Comparison of ENCODE assay signal across 12 cellular contexts in the genomic region with DNA sequence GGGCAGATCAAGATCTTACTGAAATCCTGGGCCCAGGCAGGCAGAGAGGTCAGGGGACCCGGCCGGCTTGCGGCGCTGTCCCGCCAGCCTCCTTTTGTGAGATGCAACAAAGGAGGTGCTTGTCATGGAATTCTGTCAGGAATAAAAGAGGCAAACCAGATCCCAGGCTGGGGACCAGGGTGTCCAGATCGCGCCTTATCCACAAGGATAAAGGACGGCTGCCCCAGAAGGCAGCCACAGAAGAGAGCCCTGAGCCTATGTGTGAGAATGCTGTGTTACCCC. TPM values are rescaled to one million over a fixed set of nuclear protein-coding genes. Genes with fewer than 3 reads are reported as not detected.
DNase-seq lines count a peak whose midpoint lies in the region; ATAC-seq and TF ChIP-seq lines count a peak whose summit lies in the region.
"Had no signal": no experiment of that assay in that cellular context is flagged by ENCODE, and none has a peak within 500 bp of the region (broad histone marks: within the 10 kb centered on the region; RNA-seq: fewer than 3 reads in every experiment).

No MANE protein-coding gene starts in this region.

- H3K4me3 ChIP-seq in mucosa of descending colon, result no peak overlapping the region
- H3K4me3 ChIP-seq: cardiac muscle cell had no signal

- TF ChIP-seq CTCF in type B pancreatic cell (conservative IDR thresholded peaks at IDR 0.05), result no peak
- no peak for TF ChIP-seq CTCF in mucosa of descending colon (IDR thresholded peaks at IDR 0.05)

- H3K9me3 ChIP-seq in mucosa of descending colon, result no peaks in the 10 kb centered on the region

- peaks cover 37% of the 10 kb centered on the region for H3K36me3 Mint-ChIP-seq in stimulated activated naive CD8-positive, alpha-beta T cell treated with anti-CD3 and anti-CD28 coated beads, Interleukin-15, Interleukin-2, amounts not matched to agents 100 ng/mL and 50 ng/mL, for 24 hours (ENCODE audit: low read depth)
- peaks cover 14% of the 10 kb centered on the region for H3K36me3 Mint-ChIP-seq in activated T-helper 1 cell treated with anti-CD3 and anti-CD28 coated beads, Interleukin-12 subunit alpha, Interleukin-12 subunit beta, Interleukin-2, Interleukin-4 antibody, amounts not matched to agents 30 ng/mL and 10 ng/mL and 1 ng/mL, durations not matched to agents 14 hours and 24 hours and 36 hours (ENCODE audit: low read depth)
- H3K36me3 Mint-ChIP-seq in type B pancreatic cell, result peaks cover 17% of the 10 kb centered on the region

- no peak for DNase-seq in stimulated activated naive CD8-positive, alpha-beta T cell treated with anti-CD3 and anti-CD28 coated beads, Interleukin-15, amount 100 ng/mL, for 72 hours
- DNase-seq in activated T-helper 1 cell treated with anti-CD3 and anti-CD28 coated beads, Interleukin-12 subunit alpha, Interleukin-12 subunit beta, Interleukin-2, Interleukin-4 antibody, amounts not matched to agents 30 ng/mL and 10 ng/mL and 1 ng/mL, durations not matched to agents 14 hours and 24 hours and 36 hours (ENCODE audit: low spot score), result no peak
- DNase-seq in iPS-NIHi11 (ENCODE audit: low spot score), result peak; percentile 53
- no peak for DNase-seq in type B pancreatic cell (ENCODE audit: extremely low spot score, unreplicated experiment)
- DNase-seq in HEK293T (ENCODE audit: extremely low spot score), result no peak
- no peak for DNase-seq in GM19240 (ENCODE audit: insufficient read length, low spot score)
- DNase-seq in mucosa of descending colon, result no peak
- DNase-seq: activated CD8-positive, alpha-beta memory T cell treated with anti-CD3 and anti-CD28 coated beads, Interleukin-2, amount 50 U/mL, for 4 hours; NCI-H1092 had no signal

- H3K4me1 ChIP-seq in mucosa of descending colon (ENCODE audit: low read depth), result no peaks in the 10 kb centered on the region

- intact Hi-C loops in activated T-helper 1 cell treated with anti-CD3 and anti-CD28 coated beads, Interleukin-12 subunit alpha, Interleukin-12 subunit beta, Interleukin-2, Interleukin-4 antibody, amounts not matched to agents 30 ng/mL and 10 ng/mL and 1 ng/mL, durations not matched to agents 14 hours and 24 hours and 36 hours (cut with micrococcal nuclease), result loop anchor here (1.0 kb wide), 1 partner anchor 12 kb away; no protein-coding TSS in a partner anchor
- intact Hi-C loops in mucosa of descending colon (cut with DNase I, micrococcal nuclease), result no loop called here

- ATAC-seq in stimulated activated naive CD8-positive, alpha-beta T cell treated with anti-CD3 and anti-CD28 coated beads, Interleukin-15, amount 100 ng/mL, for 72 hours, result no peak
- ATAC-seq in mucosa of descending colon, result no peak

- H3K4me1 Mint-ChIP-seq in stimulated activated naive CD8-positive, alpha-beta T cell treated with anti-CD3 and anti-CD28 coated beads, Interleukin-15, Interleukin-2, amounts not matched to agents 100 ng/mL and 50 ng/mL, for 24 hours (ENCODE audit: low read depth), result peaks cover 22% of the 10 kb centered on the region
- H3K4me1 Mint-ChIP-seq in stimulated activated naive CD8-positive, alpha-beta T cell treated with anti-CD3 and anti-CD28 coated beads, Interleukin-15, amount 100 ng/mL, for 72 hours, result peaks cover 24% of the 10 kb centered on the region
- peaks cover 9% of the 10 kb centered on the region for H3K4me1 Mint-ChIP-seq in activated T-helper 1 cell treated with anti-CD3 and anti-CD28 coated beads, Interleukin-12 subunit alpha, Interleukin-12 subunit beta, Interleukin-2, Interleukin-4 antibody, amounts not matched to agents 30 ng/mL and 10 ng/mL and 1 ng/mL, durations not matched to agents 14 hours and 24 hours and 36 hours (ENCODE audit: low read depth)
- peaks cover 33% of the 10 kb centered on the region for H3K4me1 Mint-ChIP-seq in type B pancreatic cell (ENCODE audit: unreplicated experiment)

- CTCF ChIA-PET in HEK293T (lab: Yijun Ruan, JAX), result no interaction called here

- H3K27me3 Mint-ChIP-seq in stimulated activated naive CD8-positive, alpha-beta T cell treated with anti-CD3 and anti-CD28 coated beads, Interleukin-15, Interleukin-2, amounts not matched to agents 100 ng/mL and 50 ng/mL, for 24 hours, result no peaks in the 10 kb centered on the region
- H3K27me3 Mint-ChIP-seq in stimulated activated naive CD8-positive, alpha-beta T cell treated with anti-CD3 and anti-CD28 coated beads, Interleukin-15, amount 100 ng/mL, for 72 hours, result no peaks in the 10 kb centered on the region
- H3K27me3 Mint-ChIP-seq in activated T-helper 1 cell treated with anti-CD3 and anti-CD28 coated beads, Interleukin-12 subunit alpha, Interleukin-12 subunit beta, Interleukin-2, Interleukin-4 antibody, amounts not matched to agents 30 ng/mL and 10 ng/mL and 1 ng/mL, durations not matched to agents 14 hours and 24 hours and 36 hours (ENCODE audit: insufficient read depth), result no peaks in the 10 kb centered on the region
- H3K27me3 Mint-ChIP-seq in type B pancreatic cell, result no peaks in the 10 kb centered on the region

- POLR2A ChIA-PET in HEK293T (lab: Yijun Ruan, JAX), result no interaction called here

- no peak overlapping the region for H3K4me3 Mint-ChIP-seq in stimulated activated naive CD8-positive, alpha-beta T cell treated with anti-CD3 and anti-CD28 coated beads, Interleukin-15, Interleukin-2, amounts not matched to agents 100 ng/mL and 50 ng/mL, for 24 hours
- H3K4me3 Mint-ChIP-seq in stimulated activated naive CD8-positive, alpha-beta T cell treated with anti-CD3 and anti-CD28 coated beads, Interleukin-15, amount 100 ng/mL, for 72 hours, result no peak overlapping the region
- no peak overlapping the region for H3K4me3 Mint-ChIP-seq in activated T-helper 1 cell treated with anti-CD3 and anti-CD28 coated beads, Interleukin-12 subunit alpha, Interleukin-12 subunit beta, Interleukin-2, Interleukin-4 antibody, amounts not matched to agents 30 ng/mL and 10 ng/mL and 1 ng/mL, durations not matched to agents 14 hours and 24 hours and 36 hours
- H3K4me3 Mint-ChIP-seq in type B pancreatic cell, result no peak overlapping the region

- H3K27ac Mint-ChIP-seq in stimulated activated naive CD8-positive, alpha-beta T cell treated with anti-CD3 and anti-CD28 coated beads, Interleukin-15, Interleukin-2, amounts not matched to agents 100 ng/mL and 50 ng/mL, for 24 hours, result peak overlapping the region; percentile 86
- peak overlapping the region in 1 of 2 donors; percentile 86 for H3K27ac Mint-ChIP-seq in stimulated activated naive CD8-positive, alpha-beta T cell treated with anti-CD3 and anti-CD28 coated beads, Interleukin-15, amount 100 ng/mL, for 72 hours
- H3K27ac Mint-ChIP-seq in activated T-helper 1 cell treated with anti-CD3 and anti-CD28 coated beads, Interleukin-12 subunit alpha, Interleukin-12 subunit beta, Interleukin-2, Interleukin-4 antibody, amounts not matched to agents 30 ng/mL and 10 ng/mL and 1 ng/mL, durations not matched to agents 14 hours and 24 hours and 36 hours, result peak overlapping the region; percentile 55
- peak overlapping the region; percentile 93 for H3K27ac Mint-ChIP-seq in type B pancreatic cell

- no peaks in the 10 kb centered on the region for H3K9me3 Mint-ChIP-seq in stimulated activated naive CD8-positive, alpha-beta T cell treated with anti-CD3 and anti-CD28 coated beads, Interleukin-15, Interleukin-2, amounts not matched to agents 100 ng/mL and 50 ng/mL, for 24 hours
- no peaks in the 10 kb centered on the region for H3K9me3 Mint-ChIP-seq in stimulated activated naive CD8-positive, alpha-beta T cell treated with anti-CD3 and anti-CD28 coated beads, Interleukin-15, amount 100 ng/mL, for 72 hours
- no peaks in the 10 kb centered on the region for H3K9me3 Mint-ChIP-seq in activated T-helper 1 cell treated with anti-CD3 and anti-CD28 coated beads, Interleukin-12 subunit alpha, Interleukin-12 subunit beta, Interleukin-2, Interleukin-4 antibody, amounts not matched to agents 30 ng/mL and 10 ng/mL and 1 ng/mL, durations not matched to agents 14 hours and 24 hours and 36 hours
- no peaks in the 10 kb centered on the region for H3K9me3 Mint-ChIP-seq in type B pancreatic cell

- no peaks in the 10 kb centered on the region for H3K36me3 ChIP-seq in mucosa of descending colon (ENCODE audit: low read depth)

TF ChIP-seq in HEK293T, 16 proteins besides CTCF, POLR2A, EP300 and RAD21:
- no peak for TF ChIP-seq ZNF384 (IDR thresholded peaks at IDR 0.05)
- TF ChIP-seq SUZ12 (IDR thresholded peaks at IDR 0.05), result no peak
- no peak for TF ChIP-seq HDGF (IDR thresholded peaks at IDR 0.05; ENCODE audit: borderline replicate concordance)
- TF ChIP-seq LEF1 (IDR thresholded peaks at IDR 0.05; ENCODE audit: borderline replicate concordance), result no peak
- no peak for TF ChIP-seq L3MBTL2 (conservative IDR thresholded peaks at IDR 0.05)
- no peak for TF ChIP-seq BHLHE40 (IDR thresholded peaks at IDR 0.05; ENCODE audit: borderline replicate concordance)
- no peak for TF ChIP-seq NFRKB (IDR thresholded peaks at IDR 0.05)
- no peak for TF ChIP-seq SP1 (IDR thresholded peaks at IDR 0.05)
- TF ChIP-seq FOXM1 (IDR thresholded peaks at IDR 0.05; ENCODE audit: borderline replicate concordance), result no peak
- no peak for TF ChIP-seq TARDBP (IDR thresholded peaks at IDR 0.05)
- no peak for TF ChIP-seq ARNT (IDR thresholded peaks at IDR 0.05)
- TF ChIP-seq, protein P1, sequence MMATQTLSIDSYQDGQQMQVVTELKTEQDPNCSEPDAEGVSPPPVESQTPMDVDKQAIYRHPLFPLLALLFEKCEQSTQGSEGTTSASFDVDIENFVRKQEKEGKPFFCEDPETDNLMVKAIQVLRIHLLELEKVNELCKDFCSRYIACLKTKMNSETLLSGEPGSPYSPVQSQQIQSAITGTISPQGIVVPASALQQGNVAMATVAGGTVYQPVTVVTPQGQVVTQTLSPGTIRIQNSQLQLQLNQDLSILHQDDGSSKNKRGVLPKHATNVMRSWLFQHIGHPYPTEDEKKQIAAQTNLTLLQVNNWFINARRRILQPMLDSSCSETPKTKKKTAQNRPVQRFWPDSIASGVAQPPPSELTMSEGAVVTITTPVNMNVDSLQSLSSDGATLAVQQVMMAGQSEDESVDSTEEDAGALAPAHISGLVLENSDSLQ (IDR thresholded peaks at IDR 0.05), result no peak
- no peak for TF ChIP-seq CTBP1 (IDR thresholded peaks at IDR 0.05; ENCODE audit: borderline replicate concordance)
- no peak for TF ChIP-seq ELF4 (IDR thresholded peaks at IDR 0.05)

RNA-seq across cellular contexts. Expression of a gene that starts 42.6 kb away (rescaled TPM):
- not detected in 2 replicates for total RNA-seq in activated T-helper 1 cell treated with anti-CD3 and anti-CD28 coated beads, Interleukin-12 subunit alpha, Interleukin-12 subunit beta, Interleukin-2, Interleukin-4 antibody, amounts not matched to agents 30 ng/mL and 10 ng/mL and 1 ng/mL, durations not matched to agents 14 hours and 24 hours and 36 hours
- total RNA-seq in type B pancreatic cell (ENCODE audit: low replicate concordance) (1.3 and 1.8 TPM in 2 replicates), mucosa of descending colon (under 1 TPM; 0.13 to 0.32 (median 0.19) TPM)
- total RNA-seq: cardiac muscle cell, liver had no signal

RNA-seq across cellular contexts. Expression of a gene that starts 55.5 kb away (rescaled TPM):
- total RNA-seq in activated T-helper 1 cell treated with anti-CD3 and anti-CD28 coated beads, Interleukin-12 subunit alpha, Interleukin-12 subunit beta, Interleukin-2, Interleukin-4 antibody, amounts not matched to agents 30 ng/mL and 10 ng/mL and 1 ng/mL, durations not matched to agents 14 hours and 24 hours and 36 hours, result 79.7 and 91.1 TPM in 2 replicates
- total RNA-seq in type B pancreatic cell (ENCODE audit: low replicate concordance) (35.1 and 49.1 TPM in 2 replicates), mucosa of descending colon (10 to 100 TPM; 21.2 to 46.6 (median 27.1) TPM)
